Comparison of ENCODE assay signal across 12 cellular contexts in the genomic region with DNA sequence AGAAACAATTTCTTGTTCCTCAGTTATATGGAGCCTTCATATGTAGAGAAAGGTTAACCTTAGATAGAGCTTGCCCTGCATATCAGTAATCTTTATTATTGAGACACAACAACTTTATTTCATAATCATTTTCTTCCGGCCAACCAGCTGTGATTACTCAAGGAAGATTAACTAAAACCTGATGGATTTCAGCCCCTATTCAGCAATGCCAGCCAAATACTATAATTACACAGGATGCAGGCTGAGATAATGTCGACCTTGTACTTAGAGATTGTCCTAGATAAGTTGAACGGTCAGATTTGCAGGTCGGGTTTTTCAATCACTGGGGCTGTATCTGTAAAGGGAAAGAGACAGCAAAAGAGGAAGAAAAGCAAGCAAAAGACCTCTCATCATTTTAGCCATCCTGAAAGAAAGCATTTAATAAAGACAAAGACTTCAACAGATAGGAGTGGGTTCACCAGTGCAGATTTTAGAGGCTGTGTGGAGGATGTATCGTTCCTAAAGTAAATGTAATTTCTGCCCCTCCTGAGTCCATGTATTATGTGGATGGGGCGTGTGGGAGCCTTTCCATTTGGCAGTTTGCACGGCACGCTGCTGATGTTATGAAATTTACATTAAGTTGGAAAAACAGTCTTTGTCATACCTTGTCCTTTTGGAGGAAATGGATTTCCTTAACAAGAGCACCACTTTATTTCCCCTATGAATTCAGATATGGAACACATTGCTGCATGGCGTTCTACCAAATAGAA.
DNase-seq lines count a peak whose midpoint lies in the region; ATAC-seq and TF ChIP-seq lines count a peak whose summit lies in the region.
"Had no signal": no experiment of that assay in that cellular context is flagged by ENCODE, and none has a peak within 500 bp of the region (broad histone marks: within the 10 kb centered on the region; RNA-seq: fewer than 3 reads in every experiment).

No MANE protein-coding gene starts in this region.

- TF ChIP-seq POLR2A in uterus (IDR thresholded peaks at IDR 0.05), result no peak

- H3K23ac ChIP-seq in mesendoderm (ENCODE audit: low read length), result no peak overlapping the region

- H2AK5ac ChIP-seq in mesendoderm (ENCODE audit: low read length), result no peak overlapping the region

- H3K4me3 ChIP-seq in mesendoderm (ENCODE audit: low read length) (no peak overlapping the region), uterus (no peak overlapping the region)

- TF ChIP-seq CTCF in uterus (IDR thresholded peaks at IDR 0.05), result no peak

- ATAC-seq in Right ventricle myocardium inferior, result peak; percentile 81
- ATAC-seq in esophagus mucosa, result no peak
- no peak for ATAC-seq in activated CD4-positive, CD25-positive, alpha-beta regulatory T cell treated with anti-CD3 and anti-CD28 coated beads, Interleukin-2, amount 50 U/mL, for 24 hours
- ATAC-seq in GM18861 (IDR thresholded peaks at IDR 0.05; ENCODE audit: unreplicated experiment), result no peak
- ATAC-seq: stimulated activated memory B cell treated with anti-CD40 and anti-IgM and Interleukin-4, amounts not matched to agents 10 μg/mL and 1 μg/mL and 100 μg/mL, for 72 hours had no signal

- no peak overlapping the region for H4K5ac ChIP-seq in mesendoderm (ENCODE audit: low read length)

- H3K79me1 ChIP-seq in mesendoderm (ENCODE audit: low read length), result no peaks in the 10 kb centered on the region

- no CpG with 5 or more reads among the region's 9 CpGs for WGBS in mesendoderm (ENCODE audit: extremely low coverage, insufficient coverage, low lambda C conversion rate)

- H3K4me2 ChIP-seq in mesendoderm (ENCODE audit: low read length), result no peak overlapping the region

- H3K36me3 ChIP-seq in mesendoderm (ENCODE audit: control insufficient read depth, insufficient read depth, low read length), result no peaks in the 10 kb centered on the region
- no peaks in the 10 kb centered on the region for H3K36me3 ChIP-seq in uterus

- intact Hi-C loops in Right ventricle myocardium inferior (cut with DNase I) (loop anchor here (2.0 to 10.0 kb wide), 3 partner anchors 60 to 98 kb away; no protein-coding TSS in a partner anchor), cardiac septum (cut with DNase I) (loop anchor here (10.0 kb wide), 1 partner anchor 108 kb away; no protein-coding TSS in a partner anchor), uterus (cut with DNase I; ENCODE audit: low total_unique reads) (no loop called here)

- DNase-seq in Right ventricle myocardium inferior (ENCODE audit: missing footprints), result no peak
- DNase-seq in cardiac septum (ENCODE audit: low spot score), result no peak
- DNase-seq in fibroblast of gingiva (ENCODE audit: low read depth), result peak; percentile 70
- DNase-seq in mesendoderm, result peak; percentile 2
- no peak for DNase-seq in uterus
- DNase-seq: ACHN, activated T-cell treated with anti-CD3 and anti-CD28 coated beads for 4 hours, erythroblast had no signal

- H3K56ac ChIP-seq in mesendoderm (ENCODE audit: low read length), result no peak overlapping the region

- no peaks in the 10 kb centered on the region for H3K79me2 ChIP-seq in mesendoderm (ENCODE audit: control insufficient read depth, insufficient read depth, low read length)

- H3K18ac ChIP-seq in mesendoderm (ENCODE audit: low read length), result no peak overlapping the region

- no peak overlapping the region for H4K8ac ChIP-seq in mesendoderm (ENCODE audit: low read depth, low read length)

- H3K9ac ChIP-seq in mesendoderm (ENCODE audit: low read length), result no peak overlapping the region

- H3K9me3 ChIP-seq in uterus, result no peaks in the 10 kb centered on the region

- H3K4me1 ChIP-seq in mesendoderm (ENCODE audit: control insufficient read depth, low read depth, low read length) (no peaks in the 10 kb centered on the region), uterus (no peaks in the 10 kb centered on the region)

- H2BK120ac ChIP-seq in mesendoderm (ENCODE audit: low read depth, low read length), result no peak overlapping the region

- H2BK15ac ChIP-seq in mesendoderm (replicated peaks; ENCODE audit: low read depth), result no peak overlapping the region

- H3K27ac ChIP-seq in mesendoderm (ENCODE audit: low read depth, low read length) (no peak overlapping the region), uterus (peak overlapping the region; percentile 16 to 43)

- no peak overlapping the region for H2BK5ac ChIP-seq in mesendoderm (ENCODE audit: low read length)

- no peak overlapping the region for H3K4ac ChIP-seq in mesendoderm (ENCODE audit: low read depth, low read length)

- H3K27me3 ChIP-seq in mesendoderm (ENCODE audit: insufficient read depth, low read length, poor library complexity), result no peaks in the 10 kb centered on the region
- no peaks in the 10 kb centered on the region for H3K27me3 ChIP-seq in uterus

Comparison
In these comparisons a context has a peak if more than half of its experiments do, and no peak if none do; other contexts are left out.
1. DNase-seq: peak in fibroblast of gingiva (single experiment) and mesendoderm (single experiment); none in Right ventricle myocardium inferior (single experiment), cardiac septum (single experiment) and uterus (0 of 2).